Comparison of ENCODE assay signal across 26 cellular contexts in the genomic region with DNA sequence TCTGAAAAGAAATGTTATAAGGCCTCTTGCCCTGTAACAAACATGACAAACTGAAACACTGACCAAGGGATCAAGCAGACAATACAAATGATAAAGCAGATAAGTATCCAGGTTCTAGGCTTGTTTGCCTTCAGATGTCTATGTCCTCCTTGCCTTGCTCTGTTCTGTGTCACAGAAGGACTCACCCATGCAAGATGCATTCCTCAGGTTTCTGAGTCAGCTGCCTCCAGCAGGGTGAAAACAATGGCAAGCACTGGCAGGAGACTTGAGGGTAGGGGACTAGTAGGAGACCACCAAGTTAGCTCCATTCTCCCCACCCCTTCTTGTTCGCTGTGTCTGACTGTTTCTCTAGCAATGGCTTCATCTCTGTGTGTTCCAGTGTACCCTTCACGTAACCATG.
DNase-seq lines count a peak whose midpoint lies in the region; ATAC-seq, FAIRE-seq and TF ChIP-seq lines count a peak whose summit lies in the region.
"Had no signal": no experiment of that assay in that cellular context is flagged by ENCODE, and none has a peak within 500 bp of the region (broad histone marks: within the 10 kb centered on the region; RNA-seq: fewer than 3 reads in every experiment).

No MANE protein-coding gene starts in this region.

- no peak overlapping the region for H3K56ac ChIP-seq in H1 (replicated peaks; ENCODE audit: insufficient read length, low read depth, low read length)

- intact Hi-C loops in PC-9 (cut with micrococcal nuclease; ENCODE audit: unreplicated experiment): loop anchor here (2.0 kb wide), 1 partner anchor 77 kb away; the partner anchor contains the start of gene CXXC4

- no peaks in the 10 kb centered on the region for H3K9me3 ChIP-seq in PC-9 (ENCODE audit: insufficient read depth, low read depth)
- no peaks in the 10 kb centered on the region for H3K9me3 ChIP-seq in H1 (ENCODE audit: insufficient read depth in 2 of 2, low read depth in 1 of 2, low read length in 1 of 2)
- H3K9me3 ChIP-seq: A549, esophagus squamous epithelium, gastrocnemius medialis, sigmoid colon, SJCRH30, stomach, transverse colon had no signal

- H3K4me1 ChIP-seq in PC-9 (replicated peaks; ENCODE audit: insufficient read depth) (0 out of 2 replicates have a peak, but pooled peaks cover 3% of the 10 kb centered on the region), H1 (replicated peaks in 1 of 4; ENCODE audit: control insufficient read depth in 3 of 4, insufficient read depth in 4 of 4, low read length in 3 of 4) (peaks cover 0 to 4% (median 0%) of the 10 kb centered on the region in 4 experiments; a peak in 1 of 7 replicates)
- H3K4me1 ChIP-seq: A549, esophagus squamous epithelium, gastrocnemius medialis, SJCRH30, stomach, transverse colon had no signal

- no peak for TF ChIP-seq RAD21 in H1 (IDR thresholded peaks at IDR 0.05 in 1 of 2, conservative IDR thresholded peaks at IDR 0.05 in 1 of 2; ENCODE audit: low read depth in 2 of 2, low read length in 2 of 2)

- no peak for ATAC-seq in HG03139 (IDR thresholded peaks at IDR 0.05; ENCODE audit: unreplicated experiment)
- ATAC-seq: activated CD4-positive, alpha-beta T cell treated with anti-CD3 and anti-CD28 coated beads for 36 hours; gastrocnemius medialis had no signal

- POLR2A ChIA-PET in PC-9 (lab: Charles Lee; ENCODE audit: unreplicated experiment) (interaction anchor here (0.6 kb wide), 1 partner anchor 513 kb away, joined by 3 read pairs; no protein-coding TSS in a partner anchor), H1 (lab: Charles Lee; ENCODE audit: partially characterized antibody) (no interaction called here)

- H3K4me2 ChIP-seq in PC-9 (no peak overlapping the region), H1 (ENCODE audit: insufficient read depth in 1 of 2, low read depth in 2 of 2, low read length in 2 of 2) (no peak overlapping the region)
- H3K4me2 ChIP-seq: A549 had no signal

- CTCF ChIA-PET in PC-9 (lab: Charles Lee): no interaction called here
- CTCF ChIA-PET in H1 (lab: Charles Lee; ENCODE audit: partially characterized antibody): interaction anchor here (1.8 kb wide), 1 partner anchor 14 kb away, joined by 4 read pairs; no protein-coding TSS in a partner anchor

- no peak overlapping the region for H2BK120ac ChIP-seq in H1 (replicated peaks; ENCODE audit: low read depth, low read length)

- H2BK5ac ChIP-seq in H1 (ENCODE audit: low read depth, low read length): no peak overlapping the region

- no peak overlapping the region for H2BK15ac ChIP-seq in H1 (ENCODE audit: low read length)

- H3K23me2 ChIP-seq in H1 (ENCODE audit: low read depth, low read length): no peaks in the 10 kb centered on the region

- no peak overlapping the region for H3K27ac ChIP-seq in PC-9
- no peak overlapping the region for H3K27ac ChIP-seq in H1 (ENCODE audit: low read depth, low read length)
- H3K27ac ChIP-seq: A549, esophagus squamous epithelium, gastrocnemius medialis, sigmoid colon, SJCRH30, stomach, transverse colon had no signal

- TF ChIP-seq CTCF in PC-9 (conservative IDR thresholded peaks at IDR 0.05): no peak
- no peak for TF ChIP-seq CTCF in H1 (IDR thresholded peaks at IDR 0.05; ENCODE audit: control extremely low read depth in 1 of 3, insufficient read depth in 1 of 3, low read depth in 1 of 3, low read length in 3 of 3)
- no peak for TF ChIP-seq CTCF in kidney epithelial cell (IDR thresholded peaks at IDR 0.05; ENCODE audit: insufficient read depth, low read length, poor library complexity, severe bottlenecking)

- H3K4ac ChIP-seq in H1 (replicated peaks; ENCODE audit: insufficient read length, low read depth, low read length): peak overlapping the region; percentile 28

- no peak overlapping the region for H4K5ac ChIP-seq in H1 (ENCODE audit: insufficient read length, low read depth, low read length)

- no peaks in the 10 kb centered on the region for H3K9me2 ChIP-seq in PC-9 (ENCODE audit: insufficient read depth)

- no peaks in the 10 kb centered on the region for H3K36me3 ChIP-seq in PC-9 (ENCODE audit: low read depth)
- no peaks in the 10 kb centered on the region for H3K36me3 ChIP-seq in H1 (ENCODE audit: control insufficient read depth in 2 of 4, insufficient read depth in 4 of 4, low read length in 3 of 4)
- no peaks in the 10 kb centered on the region for H3K36me3 ChIP-seq in kidney epithelial cell (ENCODE audit: control insufficient read depth, insufficient read depth, low read length)
- H3K36me3 ChIP-seq: esophagus squamous epithelium, gastrocnemius medialis, sigmoid colon, SJCRH30, stomach, transverse colon had no signal

- FAIRE-seq in H1 (lab: Jason Lieb, UNC) (no peak), RCC 7860 (lab: Jason Lieb, UNC) (no peak)
- FAIRE-seq: A549, colon, GM18507, kidney had no signal

- H2AFZ ChIP-seq in PC-9 (no peak overlapping the region), H1 (ENCODE audit: low read length) (no peak overlapping the region)

- H3K14ac ChIP-seq in H1 (ENCODE audit: insufficient read length): no peak overlapping the region

- TF ChIP-seq EP300 in H1 (IDR thresholded peaks at IDR 0.05; ENCODE audit: borderline replicate concordance in 1 of 2, low read depth in 2 of 2, low read length in 2 of 2): no peak

- H2AK5ac ChIP-seq in H1 (ENCODE audit: low read depth, low read length): no peak overlapping the region

- no peak overlapping the region for H2BK12ac ChIP-seq in H1 (ENCODE audit: low read depth, low read length)

- no peaks in the 10 kb centered on the region for H3K27me3 ChIP-seq in PC-9 (ENCODE audit: insufficient read depth, low read depth)
- H3K27me3 ChIP-seq in H1 (replicated peaks in 1 of 4; ENCODE audit: control insufficient read depth in 3 of 4, extremely low read depth in 1 of 4, insufficient read depth in 3 of 4, low read length in 3 of 4): no peaks in the 10 kb centered on the region
- H3K27me3 ChIP-seq in kidney epithelial cell (ENCODE audit: control insufficient read depth, insufficient read depth, low read length): no peaks in the 10 kb centered on the region
- H3K27me3 ChIP-seq: esophagus squamous epithelium, gastrocnemius medialis, sigmoid colon, SJCRH30, stomach, transverse colon had no signal

- no peaks in the 10 kb centered on the region for H3K79me2 ChIP-seq in PC-9 (ENCODE audit: low read depth)
- H3K79me2 ChIP-seq in H1 (ENCODE audit: control insufficient read depth in 1 of 2, insufficient read depth in 2 of 2, low read length in 2 of 2): no peaks in the 10 kb centered on the region

- DNase-seq in ELF-1 (ENCODE audit: low read depth, low spot score): peak; percentile 67
- DNase-seq in PC-9: peak; percentile 42 to 43
- DNase-seq in H1 (ENCODE audit: low read depth in 1 of 2, low spot score in 2 of 2): peak in 1 of 2 experiments; percentile 23
- DNase-seq in kidney epithelial cell (ENCODE audit: low read depth): peak; percentile 19
- no peak for DNase-seq in A172 (ENCODE audit: low spot score)
- no peak for DNase-seq in activated gamma-delta T cell treated with Interleukin-2 at 50 U/mL for 16 hours
- DNase-seq in RCC 7860 (ENCODE audit: low spot score): no peak
- DNase-seq: activated CD4-positive, alpha-beta T cell treated with anti-CD3 and anti-CD28 coated beads for 36 hours; activated effector memory CD4-positive, alpha-beta T cell treated with anti-CD3 and anti-CD28 coated beads, Interleukin-2, amount 50 U/mL, for 16 hours; effector memory CD4-positive, alpha-beta T cell; esophagus squamous epithelium; gastrocnemius medialis; HCEC 1CT; hypothalamus; kidney; NCI-H1092 treated with DMSO at 0.1 percent for 48 hours; posterior cingulate gyrus; sigmoid colon; SJCRH30; stimulated activated CD4-positive, alpha-beta T cell treated with anti-CD3 and anti-CD28 coated beads, Interleukin-15, amount 100 ng/mL, for 24 hours; stomach; transverse colon had no signal

- H3K79me1 ChIP-seq in H1 (ENCODE audit: low read depth, low read length): no peaks in the 10 kb centered on the region

- WGBS in H1 (ENCODE audit: extremely low coverage in 1 of 2, insufficient coverage in 1 of 2, insufficient read length in 1 of 2, insufficient replicate concordance in 2 of 2, low coverage in 1 of 2, low lambda C conversion rate in 2 of 2, missing lambda C conversion rate in 1 of 2), 2 experiments: 90% methylated on average over 2 of the region's 2 CpGs; no CpG with 5 or more reads in 1 of the 2 experiments

- 0 out of 2 replicates have a peak overlapping the region, but pooled peaks have one; percentile 22 for H3K18ac ChIP-seq in H1 (ENCODE audit: extremely low read depth, low read length)

- H3K4me3 ChIP-seq in PC-9 (no peak overlapping the region), H1 (ENCODE audit: extremely low read depth in 1 of 4, insufficient read depth in 2 of 4, low read depth in 3 of 4, low read length in 4 of 4) (no peak overlapping the region), kidney epithelial cell (ENCODE audit: low read depth, low read length) (no peak overlapping the region)
- H3K4me3 ChIP-seq: A549, esophagus squamous epithelium, gastrocnemius medialis, sigmoid colon, SJCRH30, stomach, transverse colon had no signal

- H4K8ac ChIP-seq in H1 (ENCODE audit: extremely low read depth, insufficient read depth, low read length): no peak overlapping the region

- no peak overlapping the region for H3K23ac ChIP-seq in H1 (ENCODE audit: insufficient read length)

- BruUV-seq in PC-9 (replicated peaks; lab: Mats Ljungman, UMichigan): no TSS peak

- H4K91ac ChIP-seq in H1 (replicated peaks; ENCODE audit: insufficient read length, low read length): no peak overlapping the region

- no peak for TF ChIP-seq POLR2A in H1 (IDR thresholded peaks at IDR 0.05; ENCODE audit: control extremely low read depth in 1 of 2, low read depth in 2 of 2, low read length in 2 of 2)

- H3K9ac ChIP-seq in H1 (replicated peaks in 1 of 4; ENCODE audit: extremely low read depth in 1 of 4, low read depth in 3 of 4, low read length in 3 of 4): no peak overlapping the region

- no peaks in the 10 kb centered on the region for H3F3A ChIP-seq in PC-9 (ENCODE audit: insufficient read depth, low read depth)

- no peak overlapping the region for H2BK20ac ChIP-seq in H1 (ENCODE audit: low read length)

- H4K20me1 ChIP-seq in PC-9 (ENCODE audit: insufficient read depth) (no peaks in the 10 kb centered on the region), H1 (replicated peaks in 1 of 2; ENCODE audit: control insufficient read depth in 1 of 2, insufficient read depth in 2 of 2, low read length in 2 of 2) (no peaks in the 10 kb centered on the region)

TF ChIP-seq in H1, 55 proteins besides CTCF, POLR2A, EP300 and RAD21 (continues in another document):
- TF ChIP-seq EZH2 (IDR thresholded peaks at IDR 0.05; ENCODE audit: low read depth, low read length, severe bottlenecking) (no peak), PHF8 (conservative IDR thresholded peaks at IDR 0.05; ENCODE audit: low read depth, low read length) (no peak), SRF (IDR thresholded peaks at IDR 0.05; ENCODE audit: low read depth, low read length) (no peak), KDM5A (IDR thresholded peaks at IDR 0.05; ENCODE audit: low read length) (no peak)

Comparison
In these comparisons a context has a peak if more than half of its experiments do, and no peak if none do; other contexts are left out.
1. DNase-seq: peak in ELF-1 (single experiment), PC-9 (2 of 2) and kidney epithelial cell (single experiment); none in A172 (single experiment), activated gamma-delta T cell treated with Interleukin-2 at 50 U/mL for 16 hours (single experiment) and RCC 7860 (single experiment).